ENCODE assay signal across 11 cellular contexts in genomic region chrX:148380107-148380506, GRCh38.
A peak's percentile ranks its signal among the peaks of the same experiment; 100 is the strongest.
DNase-seq lines count a peak whose midpoint lies in the region; ATAC-seq and TF ChIP-seq lines count a peak whose summit lies in the region.
"Had no signal": no experiment of that assay in that cellular context is flagged by ENCODE, and none has a peak within 500 bp of the region (broad histone marks: within the 10 kb centered on the region; RNA-seq: fewer than 3 reads in every experiment).

No MANE protein-coding gene starts in this region.

- H3K27ac Mint-ChIP-seq in immature natural killer cell: peak overlapping the region; percentile 88 to 94 (median 90)
- H3K27ac Mint-ChIP-seq: GM23338 had no signal

- no peaks in the 10 kb centered on the region for H3K36me3 Mint-ChIP-seq in immature natural killer cell

- H3K4me3 ChIP-seq in OCI-LY1 (ENCODE audit: low read depth, low read length, poor library complexity, severe bottlenecking) (no peak overlapping the region), right cardiac atrium (ENCODE audit: low read length) (no peak overlapping the region), mammary epithelial cell (replicated peaks in 1 of 3; ENCODE audit: insufficient read depth in 1 of 3, low read depth in 2 of 3, low read length in 3 of 3) (no peak overlapping the region)
- H3K4me3 ChIP-seq: GM23338, MG63 had no signal

- H3K27me3 Mint-ChIP-seq in immature natural killer cell (ENCODE audit: low read depth in 3 of 3): peaks cover 0 to 3% (median 0%) of the 10 kb centered on the region in 3 donors

- peak overlapping the region; percentile 96 for H3K27ac ChIP-seq in OCI-LY1 (ENCODE audit: low read depth, low read length, poor library complexity, severe bottlenecking)
- H3K27ac ChIP-seq in right cardiac atrium (ENCODE audit: low read length): no peak overlapping the region
- H3K27ac ChIP-seq in mammary epithelial cell (ENCODE audit: insufficient read depth, low read depth, low read length): no peak overlapping the region

- H3K27me3 ChIP-seq in OCI-LY1 (ENCODE audit: insufficient read depth, low read length) (no peaks in the 10 kb centered on the region), right cardiac atrium (ENCODE audit: control insufficient read depth, insufficient read depth) (no peaks in the 10 kb centered on the region), mammary epithelial cell (ENCODE audit: insufficient read depth, low read length) (no peaks in the 10 kb centered on the region)
- H3K27me3 ChIP-seq: MG63 had no signal

- CTCF ChIA-PET in mammary epithelial cell (lab: Charles Lee; ENCODE audit: low non-redundant PET): no interaction called here

- H3K9me3 Mint-ChIP-seq in immature natural killer cell: no peaks in the 10 kb centered on the region

- no TSS peak for BruUV-seq in mammary epithelial cell (replicated peaks; lab: Mats Ljungman, UMichigan)

- H3K9ac ChIP-seq in OCI-LY1 (ENCODE audit: low read length): no peak overlapping the region; the same call in 1 of the 2 replicates
- H3K9ac ChIP-seq in mammary epithelial cell (ENCODE audit: insufficient read depth, low read length): no peak overlapping the region

- H3K79me2 ChIP-seq in OCI-LY1 (ENCODE audit: insufficient read depth, low read length): no peaks in the 10 kb centered on the region
- no peaks in the 10 kb centered on the region for H3K79me2 ChIP-seq in mammary epithelial cell (ENCODE audit: insufficient read depth, low read length)

- H2AFZ ChIP-seq in OCI-LY1 (ENCODE audit: low read length) (no peak overlapping the region; the same call in 1 of the 2 replicates), mammary epithelial cell (ENCODE audit: low read depth, low read length) (no peak overlapping the region)
- H2AFZ ChIP-seq: GM23338 had no signal

- no peak for DNase-seq in immature natural killer cell
- no peak for DNase-seq in right cardiac atrium
- DNase-seq in mammary epithelial cell: no peak
- no peak for DNase-seq in NCI-H526 treated with DMSO at 0.1 percent for 48 hours (lab: John Stamatoyannopoulos, UW)
- DNase-seq: MG63, NCI-H510A treated with DMSO at 0.1 percent for 48 hours, nucleus accumbens had no signal

- WGBS in right cardiac atrium: 80% methylated on average over 3 of the region's 3 CpGs
- 87% methylated on average over 3 of the region's 3 CpGs for WGBS in mammary epithelial cell (ENCODE audit: low coverage, missing lambda C conversion rate)

- H3K4me3 Mint-ChIP-seq in immature natural killer cell: peak overlapping the region; percentile 70 to 91 (median 85)
- H3K4me3 Mint-ChIP-seq: GM23338 had no signal

- peak; percentile 16 for ATAC-seq in GM18498 (IDR thresholded peaks at IDR 0.05; ENCODE audit: unreplicated experiment)
- peak; percentile 1 for ATAC-seq in GM21390 (IDR thresholded peaks at IDR 0.05; ENCODE audit: unreplicated experiment)
- no peak for ATAC-seq in right cardiac atrium
- ATAC-seq: GM23338 had no signal

- intact Hi-C loops in right cardiac atrium (cut with DNase I) (no loop called here), mammary epithelial cell (cut with micrococcal nuclease) (no loop called here)

- no peaks in the 10 kb centered on the region for H3K9me2 ChIP-seq in OCI-LY1 (ENCODE audit: low read depth, low read length)

- H3K4me1 Mint-ChIP-seq in immature natural killer cell: peaks cover 31% of the 10 kb centered on the region in 2 donors

- in situ Hi-C loops in mammary epithelial cell (cut with MboI; ENCODE audit: low sequenced_read_pairs in 2 of 2): no loop called here

- no peak; the same call in 1 of the 2 replicates for TF ChIP-seq CTCF in OCI-LY1 (IDR thresholded peaks at IDR 0.05; ENCODE audit: low read length)
- no peak for TF ChIP-seq CTCF in mammary epithelial cell (conservative IDR thresholded peaks at IDR 0.05 in 1 of 2, IDR thresholded peaks at IDR 0.05 in 1 of 2; ENCODE audit: extremely low read depth in 1 of 2, insufficient read depth in 1 of 2, low read depth in 1 of 2, low read length in 2 of 2)

- no peaks in the 10 kb centered on the region for H3F3A ChIP-seq in OCI-LY1 (ENCODE audit: insufficient read depth, low read length)

- H3K36me3 ChIP-seq in OCI-LY1 (ENCODE audit: insufficient read depth, low read length): no peaks in the 10 kb centered on the region
- no peaks in the 10 kb centered on the region for H3K36me3 ChIP-seq in mammary epithelial cell (ENCODE audit: insufficient read depth, low read length)
- H3K36me3 ChIP-seq: MG63 had no signal

- H3K4me2 ChIP-seq in OCI-LY1 (ENCODE audit: low read length) (peak overlapping the region; percentile 85; the same call in 1 of the 2 replicates), mammary epithelial cell (ENCODE audit: insufficient read depth, low read depth, low read length) (no peak overlapping the region)
- H3K4me2 ChIP-seq: GM23338 had no signal

- H4K20me1 ChIP-seq in OCI-LY1 (ENCODE audit: insufficient read depth, low read length) (no peaks in the 10 kb centered on the region), mammary epithelial cell (ENCODE audit: insufficient read depth, low read length) (no peaks in the 10 kb centered on the region)

- H3K4me1 ChIP-seq in OCI-LY1 (ENCODE audit: insufficient read depth, low read length, severe bottlenecking) (peaks cover 28% of the 10 kb centered on the region), right cardiac atrium (ENCODE audit: control insufficient read depth, insufficient read depth, low read length) (no peaks in the 10 kb centered on the region), mammary epithelial cell (ENCODE audit: insufficient read depth, low read length) (no peaks in the 10 kb centered on the region)

- dilution Hi-C loops in mammary epithelial cell (cut with HindIII; ENCODE audit: low sequenced_read_pairs): no loop called here

- H3K9me3 ChIP-seq in OCI-LY1 (ENCODE audit: low read length): no peaks in the 10 kb centered on the region
- H3K9me3 ChIP-seq in right cardiac atrium (ENCODE audit: control insufficient read depth, low read length): no peaks in the 10 kb centered on the region
- peaks cover 4% of the 10 kb centered on the region for H3K9me3 ChIP-seq in mammary epithelial cell (replicated peaks; ENCODE audit: insufficient read depth, low read length)
- H3K9me3 ChIP-seq: MG63 had no signal

Comparison
In these comparisons a context has a peak if more than half of its experiments do, and no peak if none do; other contexts are left out.
1. ATAC-seq: peak in GM18498 (single experiment) and GM21390 (single experiment); none in right cardiac atrium (0 of 2).